ENCODE assay signal across 21 cellular contexts in genomic region chr5:15852217-15852616, GRCh38.
"Had no signal": no experiment of that assay in that cellular context is flagged by ENCODE, and none has a peak within 500 bp of the region (broad histone marks: within the 10 kb centered on the region; RNA-seq: fewer than 3 reads in every experiment).

No MANE protein-coding gene starts in this region.

- H3K27me3 ChIP-seq: SJCRH30 had no signal

- H3K9me3 ChIP-seq: SJCRH30 had no signal

- H3K4me3 ChIP-seq: SJCRH30 had no signal

- ATAC-seq: SK-N-SH treated with all-trans-retinoic acid at 6 μM for 48 hours had no signal

- DNase-seq: KBM-7, NCI-H1092, NCI-H1105 treated with DMSO at 0.1 percent for 48 hours, NCI-H1417 treated with DMSO at 0.1 percent for 48 hours, NCI-H146, NCI-H1694 treated with DMSO at 0.1 percent for 48 hours, NCI-H1930, NCI-H2081, NCI-H2107, NCI-H2171, NCI-H226, NCI-H446, NCI-H510A, NCI-H524 treated with DMSO at 0.1 percent for 48 hours, NCI-H69, NCI-H774, RPMI8226, SHP77 treated with DMSO at 0.1 percent for 48 hours, SJCRH30 had no signal

- H3K4me1 ChIP-seq: SJCRH30 had no signal

- FAIRE-seq: RCC 7860 had no signal

- H3K27ac ChIP-seq: SJCRH30 had no signal

- H3K36me3 ChIP-seq: SJCRH30 had no signal
